In genomic region chr12:30927210-30927576, GRCh38 we compare ENCODE assay signal across 16 cellular contexts. TPM values are rescaled to one million over a fixed set of nuclear protein-coding genes. Genes with fewer than 3 reads are reported as not detected.
DNase-seq lines count a peak whose midpoint lies in the region; ATAC-seq and TF ChIP-seq lines count a peak whose summit lies in the region.
"Had no signal": no experiment of that assay in that cellular context is flagged by ENCODE, and none has a peak within 500 bp of the region (broad histone marks: within the 10 kb centered on the region; RNA-seq: fewer than 3 reads in every experiment).

No MANE protein-coding gene starts in this region.

- H3K36me3 ChIP-seq in HUES64 (ENCODE audit: insufficient read depth, low read length) (no peaks in the 10 kb centered on the region), neuron (ENCODE audit: insufficient read depth, low read length) (no peaks in the 10 kb centered on the region)
- H3K36me3 ChIP-seq in CD8-positive, alpha-beta memory T cell (ENCODE audit: insufficient read depth, low read length): no peaks in the 10 kb centered on the region
- H3K36me3 ChIP-seq: heart left ventricle, ovary, tibial artery had no signal

- CTCF ChIA-PET in CD8-positive, alpha-beta memory T cell (lab: Charles Lee): no interaction called here

- H3K4me1 ChIP-seq in HUES64 (ENCODE audit: insufficient read depth, low read length) (peaks cover 8% of the 10 kb centered on the region; the same call in 1 of the 2 replicates), neuron (ENCODE audit: insufficient read depth, low read length) (peaks cover 27% of the 10 kb centered on the region)
- H3K4me1 ChIP-seq in CD8-positive, alpha-beta memory T cell (ENCODE audit: insufficient read depth, low read length): no peaks in the 10 kb centered on the region

- H3K27ac Mint-ChIP-seq in endothelial cell (ENCODE audit: unreplicated experiment): peak overlapping the region; percentile 63
- peak overlapping the region in 1 of 8 donors; percentile 27 for H3K27ac Mint-ChIP-seq in CD8-positive, alpha-beta memory T cell
- H3K27ac Mint-ChIP-seq: activated naive CD4-positive, alpha-beta T cell treated with anti-CD3 and anti-CD28 coated beads, Interleukin-2, amount 10 ng/mL, durations not matched to agents 7 days and 5 days had no signal

- peaks cover 26% of the 10 kb centered on the region for H3K4me1 Mint-ChIP-seq in endothelial cell (ENCODE audit: unreplicated experiment)
- peaks cover 0 to 3% (median 0%) of the 10 kb centered on the region in 3 donors for H3K4me1 Mint-ChIP-seq in CD8-positive, alpha-beta memory T cell
- H3K4me1 Mint-ChIP-seq: activated naive CD4-positive, alpha-beta T cell treated with anti-CD3 and anti-CD28 coated beads, Interleukin-2, amount 10 ng/mL, durations not matched to agents 7 days and 5 days had no signal

- H3K4me3 ChIP-seq in HUES64 (ENCODE audit: low read length) (peak overlapping the region; percentile 60), neuron (ENCODE audit: low read length) (peak overlapping the region; percentile 69)
- no peak overlapping the region for H3K4me3 ChIP-seq in CD8-positive, alpha-beta memory T cell (ENCODE audit: low read length)

- H3K9me3 Mint-ChIP-seq in endothelial cell (ENCODE audit: unreplicated experiment): no peaks in the 10 kb centered on the region
- H3K9me3 Mint-ChIP-seq in CD8-positive, alpha-beta memory T cell: no peaks in the 10 kb centered on the region
- H3K9me3 Mint-ChIP-seq: activated naive CD4-positive, alpha-beta T cell treated with anti-CD3 and anti-CD28 coated beads, Interleukin-2, amount 10 ng/mL, durations not matched to agents 7 days and 5 days had no signal

- peaks cover 24% of the 10 kb centered on the region for H3K27me3 Mint-ChIP-seq in endothelial cell (ENCODE audit: unreplicated experiment)
- H3K27me3 Mint-ChIP-seq in CD8-positive, alpha-beta memory T cell: peaks cover 32 to 60% of the 10 kb centered on the region in 2 donors

- TF ChIP-seq CTCF in GM20000 (IDR thresholded peaks at IDR 0.05; ENCODE audit: extremely low read depth, missing control alignments) (no peak), endothelial cell (IDR thresholded peaks at IDR 0.05; ENCODE audit: unreplicated experiment) (no peak)

- DNase-seq in GM20000 (ENCODE audit: low spot score): peak; percentile 30
- no peak for DNase-seq in endothelial cell (ENCODE audit: low spot score)
- no peak for DNase-seq in dermis blood vessel endothelial cell
- no peak for DNase-seq in CD8-positive, alpha-beta memory T cell
- DNase-seq in hepatic stellate cell (ENCODE audit: low spot score): no peak
- DNase-seq: activated naive CD4-positive, alpha-beta T cell treated with anti-CD3 and anti-CD28 coated beads, Interleukin-2, amount 10 ng/mL, durations not matched to agents 7 days and 5 days; DMS153; erythroblast; MV-4-11 had no signal

- no peak for ATAC-seq in HG03521 (IDR thresholded peaks at IDR 0.05; ENCODE audit: unreplicated experiment)

- peak overlapping the region; percentile 79 for H3K9ac ChIP-seq in HUES64 (ENCODE audit: low read depth, low read length)

- H3K27me3 ChIP-seq in HUES64 (ENCODE audit: insufficient read depth, low read length): peaks cover 46% of the 10 kb centered on the region
- peaks cover 3% of the 10 kb centered on the region for H3K27me3 ChIP-seq in neuron (ENCODE audit: insufficient read depth, low read length)
- peaks cover 8% of the 10 kb centered on the region for H3K27me3 ChIP-seq in CD8-positive, alpha-beta memory T cell (ENCODE audit: insufficient read depth, low read length, poor library complexity, severe bottlenecking)
- H3K27me3 ChIP-seq: ovary had no signal

- 87% methylated on average over 6 of the region's 6 CpGs for WGBS in HUES64

- no peaks in the 10 kb centered on the region for H3K9me3 ChIP-seq in HUES64 (ENCODE audit: insufficient read depth, low read depth, low read length)
- peaks cover 4% of the 10 kb centered on the region for H3K9me3 ChIP-seq in neuron (ENCODE audit: low read length)
- H3K9me3 ChIP-seq in CD8-positive, alpha-beta memory T cell (ENCODE audit: low read length): no peaks in the 10 kb centered on the region
- H3K9me3 ChIP-seq: heart left ventricle, ovary, tibial artery had no signal

- no peak overlapping the region for H3K27ac ChIP-seq in HUES64 (ENCODE audit: low read depth, low read length)
- no peak overlapping the region for H3K27ac ChIP-seq in CD8-positive, alpha-beta memory T cell (ENCODE audit: low read depth, low read length)
- H3K27ac ChIP-seq: ovary, tibial artery had no signal

- peak overlapping the region; percentile 49 for H2AFZ ChIP-seq in neuron (ENCODE audit: low read depth, low read length)

- H3K36me3 Mint-ChIP-seq in endothelial cell (ENCODE audit: low read depth, unreplicated experiment): peaks cover 4% of the 10 kb centered on the region
- H3K36me3 Mint-ChIP-seq in CD8-positive, alpha-beta memory T cell: no peaks in the 10 kb centered on the region
- H3K36me3 Mint-ChIP-seq: activated naive CD4-positive, alpha-beta T cell treated with anti-CD3 and anti-CD28 coated beads, Interleukin-2, amount 10 ng/mL, durations not matched to agents 7 days and 5 days had no signal

- peak overlapping the region; percentile 84 for H3K4me3 Mint-ChIP-seq in endothelial cell (ENCODE audit: unreplicated experiment)
- H3K4me3 Mint-ChIP-seq in CD8-positive, alpha-beta memory T cell: no peak overlapping the region
- H3K4me3 Mint-ChIP-seq: activated naive CD4-positive, alpha-beta T cell treated with anti-CD3 and anti-CD28 coated beads, Interleukin-2, amount 10 ng/mL, durations not matched to agents 7 days and 5 days had no signal

- POLR2A ChIA-PET in CD8-positive, alpha-beta memory T cell (lab: Charles Lee): no interaction called here

RNA-seq across cellular contexts. Expression of gene TSPAN11, which starts 0.6 kb away (rescaled TPM):
- polyA plus RNA-seq in HUES64 (2013, experiment 1 of 2): 3.6 TPM
- 4.4 TPM for polyA plus RNA-seq in HUES64 (2013, experiment 2 of 2)
- 3.6 TPM for total RNA-seq in endothelial cell (ENCODE audit: unreplicated experiment)
- 7.7 and 11.4 TPM in 2 replicates for total RNA-seq in dermis blood vessel endothelial cell
- total RNA-seq in CD8-positive, alpha-beta memory T cell: not detected
- not detected for polyA plus RNA-seq in CD8-positive, alpha-beta memory T cell
- total RNA-seq: HT1080 had no signal
